11 cellular contexts compared by ENCODE assay signal in genomic region chr4:26788341-26788733, GRCh38.
DNase-seq lines count a peak whose midpoint lies in the region; ATAC-seq and TF ChIP-seq lines count a peak whose summit lies in the region.
"Had no signal": no experiment of that assay in that cellular context is flagged by ENCODE, and none has a peak within 500 bp of the region (broad histone marks: within the 10 kb centered on the region; RNA-seq: fewer than 3 reads in every experiment).

No MANE protein-coding gene starts in this region.

- H3K27me3 ChIP-seq in SJCRH30, result no peaks in the 10 kb centered on the region
- no peaks in the 10 kb centered on the region for H3K27me3 ChIP-seq in lower lobe of right lung (ENCODE audit: low read depth)
- H3K27me3 ChIP-seq in uterus, result no peaks in the 10 kb centered on the region

- peaks cover 12 to 22% of the 10 kb centered on the region in 2 donors for H3K4me1 Mint-ChIP-seq in natural killer cell
- H3K4me1 Mint-ChIP-seq in natural killer cell treated with Interleukin-12 subunit alpha and Interleukin-12 subunit beta and Interleukin-15 and Interleukin-18, amount 100 ng/mL, for 72 hours (ENCODE audit: low read depth in 2 of 2), result peaks cover 13% of the 10 kb centered on the region in 2 donors

- intact Hi-C loops in natural killer cell (cut with micrococcal nuclease) (loop anchor here (1.0 kb wide), 1 partner anchor 222 kb away; no protein-coding TSS in a partner anchor), lower lobe of right lung (cut with DNase I) (no loop called here), uterus (cut with DNase I; ENCODE audit: low total_unique reads) (no loop called here)

- H3K36me3 ChIP-seq in SJCRH30, result no peaks in the 10 kb centered on the region
- H3K36me3 ChIP-seq in lower lobe of right lung, result no peaks in the 10 kb centered on the region
- no peaks in the 10 kb centered on the region for H3K36me3 ChIP-seq in uterus

- ATAC-seq in natural killer cell (peak; percentile 29 to 57 (median 53)), lower lobe of right lung (no peak), HG03039 (IDR thresholded peaks at IDR 0.05; ENCODE audit: unreplicated experiment) (no peak)
- ATAC-seq in natural killer cell treated with Interleukin-12 subunit alpha and Interleukin-12 subunit beta and Interleukin-15 and Interleukin-18, amount 100 ng/mL, for 72 hours, result no peak

- H3K36me3 Mint-ChIP-seq in natural killer cell, result peaks cover 10% of the 10 kb centered on the region
- peaks cover 5% of the 10 kb centered on the region for H3K36me3 Mint-ChIP-seq in natural killer cell treated with Interleukin-12 subunit alpha and Interleukin-12 subunit beta and Interleukin-15 and Interleukin-18, amount 100 ng/mL, for 72 hours
- H3K36me3 Mint-ChIP-seq: activated naive CD4-positive, alpha-beta T cell treated with anti-CD3 and anti-CD28 coated beads, Interleukin-2, amount 10 ng/mL, durations not matched to agents 7 days and 5 days had no signal

- H3K27me3 Mint-ChIP-seq in natural killer cell (ENCODE audit: low read depth in 2 of 2), result no peaks in the 10 kb centered on the region
- no peaks in the 10 kb centered on the region for H3K27me3 Mint-ChIP-seq in natural killer cell treated with Interleukin-12 subunit alpha and Interleukin-12 subunit beta and Interleukin-15 and Interleukin-18, amount 100 ng/mL, for 72 hours

- H3K4me1 ChIP-seq in SJCRH30, result peaks cover 16% of the 10 kb centered on the region
- peaks cover 18% of the 10 kb centered on the region for H3K4me1 ChIP-seq in lower lobe of right lung
- peaks cover 3 to 4% of the 10 kb centered on the region in 2 donors for H3K4me1 ChIP-seq in uterus

- H3K4me3 Mint-ChIP-seq in natural killer cell, result no peak overlapping the region
- H3K4me3 Mint-ChIP-seq in natural killer cell treated with Interleukin-12 subunit alpha and Interleukin-12 subunit beta and Interleukin-15 and Interleukin-18, amount 100 ng/mL, for 72 hours, result no peak overlapping the region
- H3K4me3 Mint-ChIP-seq: activated naive CD4-positive, alpha-beta T cell treated with anti-CD3 and anti-CD28 coated beads, Interleukin-2, amount 10 ng/mL, durations not matched to agents 7 days and 5 days had no signal

- peaks cover 0 to 4% of the 10 kb centered on the region in 2 donors for H3K9me3 Mint-ChIP-seq in natural killer cell
- no peaks in the 10 kb centered on the region for H3K9me3 Mint-ChIP-seq in natural killer cell treated with Interleukin-12 subunit alpha and Interleukin-12 subunit beta and Interleukin-15 and Interleukin-18, amount 100 ng/mL, for 72 hours

- H3K27ac Mint-ChIP-seq in natural killer cell, result peak overlapping the region in 1 of 2 donors; percentile 71
- H3K27ac Mint-ChIP-seq in natural killer cell treated with Interleukin-12 subunit alpha and Interleukin-12 subunit beta and Interleukin-15 and Interleukin-18, amount 100 ng/mL, for 72 hours, result no peak overlapping the region

- DNase-seq in natural killer cell (no peak), SJCRH30 (no peak), lower lobe of right lung (no peak), uterus (no peak), retina (no peak), superior temporal gyrus (ENCODE audit: extremely low spot score) (no peak)
- no peak for DNase-seq in natural killer cell treated with Interleukin-12 subunit alpha and Interleukin-12 subunit beta and Interleukin-15 and Interleukin-18, amount 100 ng/mL, for 72 hours (ENCODE audit: low spot score)
- DNase-seq: MV-4-11, NCI-H524 had no signal

- H3K27ac ChIP-seq in SJCRH30, result peak overlapping the region; percentile 53; the same call in 1 of the 2 replicates
- peak overlapping the region; percentile 48 for H3K27ac ChIP-seq in lower lobe of right lung
- peak overlapping the region; percentile 41 to 54 for H3K27ac ChIP-seq in uterus

- H3K9me3 ChIP-seq in SJCRH30 (replicated peaks), result peaks cover 3% of the 10 kb centered on the region; the same call in 1 of the 2 replicates
- no peaks in the 10 kb centered on the region for H3K9me3 ChIP-seq in lower lobe of right lung
- no peaks in the 10 kb centered on the region for H3K9me3 ChIP-seq in uterus

- no peak for TF ChIP-seq CTCF in natural killer cell (IDR thresholded peaks at IDR 0.05)
- TF ChIP-seq CTCF in lower lobe of right lung (IDR thresholded peaks at IDR 0.05), result no peak
- no peak for TF ChIP-seq CTCF in uterus (IDR thresholded peaks at IDR 0.05)

- H3K4me3 ChIP-seq in SJCRH30, result peak overlapping the region; percentile 37
- H3K4me3 ChIP-seq in lower lobe of right lung, result no peak overlapping the region
- H3K4me3 ChIP-seq in uterus, result no peak overlapping the region

- no peak for TF ChIP-seq POLR2A in uterus (IDR thresholded peaks at IDR 0.05)

Comparison
In these comparisons a context has a peak if more than half of its experiments do, and no peak if none do; other contexts are left out.
1. ATAC-seq: peak in natural killer cell (3 of 3); none in natural killer cell treated with Interleukin-12 subunit alpha and Interleukin-12 subunit beta and Interleukin-15 and Interleukin-18, amount 100 ng/mL, for 72 hours (0 of 2), lower lobe of right lung (0 of 2) and HG03039 (single experiment).
2. Peak in every context shown above with its lines, with median percentiles within 50 percentile points of each other: H3K27ac ChIP-seq.